9 cellular contexts compared by ENCODE assay signal in the genomic region with DNA sequence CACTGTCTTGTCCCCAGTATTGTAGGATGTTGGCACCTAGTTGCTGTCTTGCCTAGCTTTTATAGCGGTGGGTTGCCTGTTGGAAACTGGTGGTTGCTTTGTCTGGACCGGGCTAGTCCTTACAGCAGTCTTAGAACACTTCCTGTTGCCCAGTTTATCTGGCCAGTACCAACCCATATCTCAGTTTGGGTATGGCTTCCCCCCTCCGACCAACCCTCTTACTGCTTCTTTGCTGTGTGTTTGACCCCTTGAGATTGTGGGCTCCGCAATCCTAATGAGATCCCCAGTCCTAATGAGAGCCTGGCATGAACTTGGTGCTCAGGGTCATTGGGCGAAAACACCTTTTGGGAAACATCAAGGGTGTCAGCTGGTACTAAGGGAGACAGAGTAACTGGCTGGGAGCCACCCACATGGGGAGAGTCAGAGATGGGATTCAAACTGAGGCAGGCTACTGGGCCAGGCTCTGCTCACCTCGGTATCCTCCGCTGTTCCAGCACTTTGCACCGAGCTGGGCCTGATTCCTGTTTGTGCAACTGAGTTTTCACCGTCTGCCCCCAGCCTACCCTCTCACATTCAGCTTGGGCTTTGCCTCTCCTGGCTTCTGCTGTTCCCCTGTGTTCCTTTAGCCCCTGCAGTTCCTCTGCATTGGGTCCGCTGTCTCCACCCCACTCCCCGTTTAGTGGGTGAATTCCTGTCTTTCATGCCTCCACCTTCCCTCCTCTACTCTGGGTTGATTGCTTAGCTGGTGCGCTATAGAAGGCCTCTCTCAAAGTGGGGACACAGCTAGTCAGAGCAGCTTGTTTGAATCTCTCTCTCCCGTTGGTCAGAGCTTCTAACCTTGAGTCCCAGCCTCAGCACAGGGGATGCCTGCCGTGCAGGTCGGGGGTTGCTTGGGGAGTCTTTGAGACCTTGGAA. TPM values are rescaled to one million over a fixed set of nuclear protein-coding genes. Genes with fewer than 3 reads are reported as not detected.
DNase-seq lines count a peak whose midpoint lies in the region; ATAC-seq and TF ChIP-seq lines count a peak whose summit lies in the region.
"Had no signal": no experiment of that assay in that cellular context is flagged by ENCODE, and none has a peak within 500 bp of the region (broad histone marks: within the 10 kb centered on the region; RNA-seq: fewer than 3 reads in every experiment).

No MANE protein-coding gene starts in this region.

- peaks cover 13% of the 10 kb centered on the region for H3K27me3 Mint-ChIP-seq in dendritic cell treated with granulocyte-macrophage colony-stimulating factor and Interleukin-4, amounts not matched to agents 40 ng/mL and 50 ng/mL, for 4 days
- H3K27me3 Mint-ChIP-seq in nephron (ENCODE audit: low read depth), result peaks cover 9% of the 10 kb centered on the region

- CTCF ChIA-PET in AG04450 (lab: Charles Lee), result interaction anchor here (0.6 to 3.0 kb wide), 6 partner anchors 20 to 158 kb away, joined by 3 to 11 read pairs (median 4); partner anchors contain the start of gene TADA2B

- intact Hi-C loops in dendritic cell treated with granulocyte-macrophage colony-stimulating factor and Interleukin-4, amounts not matched to agents 40 ng/mL and 50 ng/mL, for 4 days (cut with micrococcal nuclease), result loop anchor here (5.0 kb wide), 1 partner anchor 46 kb away; no protein-coding TSS in a partner anchor

- no peaks in the 10 kb centered on the region for H3K9me3 Mint-ChIP-seq in dendritic cell treated with granulocyte-macrophage colony-stimulating factor and Interleukin-4, amounts not matched to agents 40 ng/mL and 50 ng/mL, for 4 days
- no peaks in the 10 kb centered on the region for H3K9me3 Mint-ChIP-seq in nephron

- H3K27ac ChIP-seq in AG04450 (ENCODE audit: low read depth, low read length) (no peak overlapping the region), HUES6 (ENCODE audit: low read depth, low read length) (no peak overlapping the region)

- H3K4me1 Mint-ChIP-seq in dendritic cell treated with granulocyte-macrophage colony-stimulating factor and Interleukin-4, amounts not matched to agents 40 ng/mL and 50 ng/mL, for 4 days (ENCODE audit: low read depth), result peaks cover 82% of the 10 kb centered on the region
- H3K4me1 Mint-ChIP-seq in nephron, result peaks cover 43% of the 10 kb centered on the region

- POLR2A ChIA-PET in AG04450 (lab: Yijun Ruan, JAX), result no interaction called here

- H3K4me3 ChIP-seq in AG04450 (ENCODE audit: low read depth, low read length) (peak overlapping the region; percentile 67), HUES6 (ENCODE audit: low read depth, low read length) (peak overlapping the region; percentile 90)

- H3K9ac ChIP-seq in HUES6 (ENCODE audit: low read length), result no peak overlapping the region

- H3K36me3 Mint-ChIP-seq in dendritic cell treated with granulocyte-macrophage colony-stimulating factor and Interleukin-4, amounts not matched to agents 40 ng/mL and 50 ng/mL, for 4 days (ENCODE audit: low read depth), result peaks cover 60% of the 10 kb centered on the region
- no peaks in the 10 kb centered on the region for H3K36me3 Mint-ChIP-seq in nephron (ENCODE audit: low read depth)

- peaks cover 28% of the 10 kb centered on the region for H3K4me1 ChIP-seq in HUES6 (ENCODE audit: control insufficient read depth, insufficient read depth, low read length)

- ATAC-seq in HG03460 (IDR thresholded peaks at IDR 0.05; ENCODE audit: unreplicated experiment), result no peak
- ATAC-seq in HG02938 (IDR thresholded peaks at IDR 0.05; ENCODE audit: unreplicated experiment), result no peak

- H3K27ac Mint-ChIP-seq in dendritic cell treated with granulocyte-macrophage colony-stimulating factor and Interleukin-4, amounts not matched to agents 40 ng/mL and 50 ng/mL, for 4 days, result peak overlapping the region; percentile 98
- peak overlapping the region; percentile 61 to 95 (median 93) for H3K27ac Mint-ChIP-seq in nephron

- peak overlapping the region; percentile 96 for H3K4me3 Mint-ChIP-seq in dendritic cell treated with granulocyte-macrophage colony-stimulating factor and Interleukin-4, amounts not matched to agents 40 ng/mL and 50 ng/mL, for 4 days
- H3K4me3 Mint-ChIP-seq in nephron, result peak overlapping the region; percentile 91 to 98 (median 93)

- no peak for TF ChIP-seq CTCF in AG04450 (IDR thresholded peaks at IDR 0.05; ENCODE audit: low read depth, low read length)
- no peak for TF ChIP-seq CTCF in nephron (IDR thresholded peaks at IDR 0.05; ENCODE audit: unreplicated experiment in 3 of 3)

- H3K27me3 ChIP-seq in AG04450 (ENCODE audit: control insufficient read depth, insufficient read depth, low read length), result peaks cover 3% of the 10 kb centered on the region
- H3K27me3 ChIP-seq in HUES6 (ENCODE audit: control insufficient read depth, insufficient read depth, low read length), result peaks cover 25% of the 10 kb centered on the region

- no peaks in the 10 kb centered on the region for H3K36me3 ChIP-seq in HUES6 (ENCODE audit: control insufficient read depth, insufficient read depth, low read length)

- DNase-seq in AG04450 (ENCODE audit: low read depth, low spot score) (no peak), A172 (ENCODE audit: low spot score) (no peak), NCI-H2171 treated with DMSO at 0.1 percent for 48 hours (lab: John Stamatoyannopoulos, UW) (no peak)
- DNase-seq: NCI-H1694 had no signal

- H3K9me3 ChIP-seq in AG04450 (ENCODE audit: control insufficient read depth, insufficient read depth, low read length), result no peaks in the 10 kb centered on the region; the same call in 1 of the 2 replicates
- H3K9me3 ChIP-seq in HUES6 (ENCODE audit: control insufficient read depth, insufficient read depth, low read depth, low read length), result no peaks in the 10 kb centered on the region

RNA-seq across cellular contexts. Expression of gene TBC1D14, which starts 1.6 kb away (rescaled TPM):
- 46.3 and 47.1 TPM in 2 replicates for polyA plus RNA-seq in AG04450 (2011; rRNA removed)
- 43.8 and 50.4 TPM in 2 replicates for polyA minus RNA-seq in AG04450 (2011; rRNA and poly(A)+ RNA removed)
- total RNA-seq in A172 (2014; rRNA removed; shearing (Covaris generic)), result 54.7 and 59.1 TPM in 2 replicates
